In the genomic region with DNA sequence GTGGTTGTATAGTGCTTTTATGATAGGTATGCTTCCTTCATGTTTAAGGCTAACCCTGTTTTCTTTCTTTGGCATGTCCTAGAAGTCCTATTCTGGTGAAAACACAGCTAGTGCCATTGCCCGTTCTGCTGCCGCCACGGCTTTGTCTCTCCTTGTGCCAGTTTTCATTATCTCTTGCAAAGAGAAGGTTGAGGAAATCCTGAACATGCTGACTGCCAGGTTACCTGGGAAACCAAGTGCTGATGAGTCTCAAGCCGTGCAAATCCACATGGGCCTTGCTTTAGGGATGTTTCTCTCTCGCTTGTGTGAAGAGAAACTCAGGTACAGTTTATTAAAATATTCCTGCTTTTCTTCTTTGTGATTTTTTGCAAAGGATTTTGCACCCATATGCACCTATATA, we compare ENCODE assay signal across 21 cellular contexts.
"Had no signal": no experiment of that assay in that cellular context is flagged by ENCODE, and none has a peak within 500 bp of the region (broad histone marks: within the 10 kb centered on the region; RNA-seq: fewer than 3 reads in every experiment).

No MANE protein-coding gene starts in this region.

- H3K4me3 ChIP-seq: lower lobe of right lung, right atrium auricular region, tibial nerve, vagina had no signal

- H3K9me3 ChIP-seq: lower lobe of right lung, right atrium auricular region, tibial nerve, vagina had no signal

- H3K36me3 ChIP-seq: brain microvascular endothelial cell, right atrium auricular region, vagina had no signal

- H3K4me3 Mint-ChIP-seq: activated CD4-positive, alpha-beta T cell treated with anti-CD3 and anti-CD28 coated beads, Interleukin-2, amount 10 ng/mL, durations not matched to agents 7 days and 5 days; activated CD8-positive, alpha-beta T cell treated with anti-CD3 and anti-CD28 coated beads, Interleukin-2, amount 10 ng/mL, durations not matched to agents 7 days and 5 days; activated naive CD4-positive, alpha-beta T cell treated with anti-CD3 and anti-CD28 coated beads for 36 hours; activated T-cell treated with anti-CD3 and anti-CD28 coated beads, Interleukin-2, amount 50 U/mL, for 24 hours; dendritic cell treated with granulocyte-macrophage colony-stimulating factor and Interleukin-4, amounts not matched to agents 40 ng/mL and 50 ng/mL, for 4 days; mesothelial cell of epicardium; natural killer cell treated with Interleukin-12 subunit alpha and Interleukin-12 subunit beta and Interleukin-15 and Interleukin-18, amount 100 ng/mL, for 72 hours; T-cell had no signal

- DNase-seq: activated CD4-positive, alpha-beta T cell treated with anti-CD3 and anti-CD28 coated beads, Interleukin-2, amount 10 ng/mL, durations not matched to agents 7 days and 5 days; activated CD8-positive, alpha-beta T cell treated with anti-CD3 and anti-CD28 coated beads, Interleukin-2, amount 10 ng/mL, durations not matched to agents 7 days and 5 days; activated naive CD4-positive, alpha-beta T cell treated with anti-CD3 and anti-CD28 coated beads for 36 hours; activated T-cell treated with anti-CD3 and anti-CD28 coated beads, Interleukin-2, amount 50 U/mL, for 24 hours; brain microvascular endothelial cell; foreskin keratinocyte; islet precursor cell; lower lobe of right lung; stimulated activated CD4-positive, alpha-beta T cell treated with anti-CD3 and anti-CD28 coated beads, Interleukin-12 subunit alpha, Interleukin-12 subunit beta, amount 100 ng/mL, for 4 hours; stimulated activated CD4-positive, alpha-beta T cell treated with anti-CD3 and anti-CD28 coated beads, Interleukin-1b, Interleukin-23, amount 100 ng/mL, for 48 hours; stimulated activated CD8-positive, alpha-beta memory T cell treated with anti-CD3 and anti-CD28 coated beads, Interleukin-4, amount 100 ng/mL, for 48 hours; stimulated activated naive CD4-positive, alpha-beta T cell treated with Interleukin-2 at 50 U/mL for 16 hours; T-cell; T-helper 9 cell had no signal

- H3K27me3 ChIP-seq: brain microvascular endothelial cell, foreskin keratinocyte, right atrium auricular region, tibial nerve, vagina had no signal

- ATAC-seq: activated CD4-positive, CD25-positive, alpha-beta regulatory T cell treated with anti-CD3 and anti-CD28 coated beads, Interleukin-2, amount 50 U/mL, for 24 hours; activated CD8-positive, alpha-beta T cell treated with anti-CD3 and anti-CD28 coated beads, Interleukin-2, amount 10 ng/mL, durations not matched to agents 7 days and 5 days; foreskin keratinocyte; lower lobe of right lung; natural killer cell treated with Interleukin-12 subunit alpha and Interleukin-12 subunit beta and Interleukin-15 and Interleukin-18, amount 100 ng/mL, for 72 hours; T-cell had no signal

- H3K27me3 Mint-ChIP-seq: activated CD4-positive, alpha-beta T cell treated with anti-CD3 and anti-CD28 coated beads, Interleukin-2, amount 10 ng/mL, durations not matched to agents 7 days and 5 days; activated T-cell treated with anti-CD3 and anti-CD28 coated beads, Interleukin-2, amount 50 U/mL, for 24 hours; dendritic cell treated with granulocyte-macrophage colony-stimulating factor and Interleukin-4, amounts not matched to agents 40 ng/mL and 50 ng/mL, for 4 days; natural killer cell treated with Interleukin-12 subunit alpha and Interleukin-12 subunit beta and Interleukin-15 and Interleukin-18, amount 100 ng/mL, for 72 hours; T-cell had no signal

- H3K4me1 ChIP-seq: lower lobe of right lung, tibial nerve, vagina had no signal

- H3K27ac Mint-ChIP-seq: activated CD4-positive, alpha-beta T cell treated with anti-CD3 and anti-CD28 coated beads, Interleukin-2, amount 10 ng/mL, durations not matched to agents 7 days and 5 days; activated CD8-positive, alpha-beta T cell treated with anti-CD3 and anti-CD28 coated beads, Interleukin-2, amount 10 ng/mL, durations not matched to agents 7 days and 5 days; activated naive CD4-positive, alpha-beta T cell treated with anti-CD3 and anti-CD28 coated beads for 36 hours; activated T-cell treated with anti-CD3 and anti-CD28 coated beads, Interleukin-2, amount 50 U/mL, for 24 hours; dendritic cell treated with granulocyte-macrophage colony-stimulating factor and Interleukin-4, amounts not matched to agents 40 ng/mL and 50 ng/mL, for 4 days; mesothelial cell of epicardium; natural killer cell treated with Interleukin-12 subunit alpha and Interleukin-12 subunit beta and Interleukin-15 and Interleukin-18, amount 100 ng/mL, for 72 hours; T-cell had no signal

- H3K27ac ChIP-seq: brain microvascular endothelial cell, foreskin keratinocyte, lower lobe of right lung, right atrium auricular region, tibial nerve, vagina had no signal

- H3K9me3 Mint-ChIP-seq: activated naive CD4-positive, alpha-beta T cell treated with anti-CD3 and anti-CD28 coated beads for 36 hours; activated T-cell treated with anti-CD3 and anti-CD28 coated beads, Interleukin-2, amount 50 U/mL, for 24 hours; dendritic cell treated with granulocyte-macrophage colony-stimulating factor and Interleukin-4, amounts not matched to agents 40 ng/mL and 50 ng/mL, for 4 days; natural killer cell treated with Interleukin-12 subunit alpha and Interleukin-12 subunit beta and Interleukin-15 and Interleukin-18, amount 100 ng/mL, for 72 hours; T-cell had no signal
